In the genomic region with DNA sequence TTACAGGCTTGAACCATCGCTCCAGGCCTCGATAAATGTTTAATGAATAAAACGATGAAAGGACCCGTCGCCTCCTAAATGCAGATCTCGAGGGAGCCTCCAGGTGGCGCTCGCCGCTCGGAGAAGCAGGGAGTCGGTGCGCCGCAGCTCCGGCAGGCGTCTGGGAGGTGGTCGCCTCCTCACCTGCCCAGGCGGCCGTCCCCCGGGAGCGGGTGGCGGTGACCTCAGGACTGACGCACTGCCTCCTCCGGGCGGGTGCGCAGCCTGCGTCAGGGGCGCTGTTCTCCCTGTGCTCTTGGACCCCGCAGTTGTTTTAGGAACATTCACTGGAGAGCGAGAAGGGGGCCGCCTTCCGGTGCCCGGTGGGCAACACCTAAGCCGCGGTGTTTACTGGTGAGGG, we compare ENCODE assay signal across 8 cellular contexts. TPM values are rescaled to one million over a fixed set of nuclear protein-coding genes. Genes with fewer than 3 reads are reported as not detected.
DNase-seq lines count a peak whose midpoint lies in the region; ATAC-seq and TF ChIP-seq lines count a peak whose summit lies in the region.

No MANE protein-coding gene starts in this region.

- H3K4me3 ChIP-seq in Peyer's patch, result peak overlapping the region; percentile 2 to 54 (median 32)
- H3K4me3 ChIP-seq in suprapubic skin, result peak overlapping the region; percentile 31

- peak; percentile 62 to 92 (median 86) for TF ChIP-seq CTCF in Peyer's patch (IDR thresholded peaks at IDR 0.05)
- TF ChIP-seq CTCF in suprapubic skin (IDR thresholded peaks at IDR 0.05), result peak in 1 of 2 donors; percentile 66

- ATAC-seq in HG03097 (IDR thresholded peaks at IDR 0.05; ENCODE audit: low FRiP score, unreplicated experiment), result no peak

- H3K4me1 ChIP-seq in Peyer's patch (no peaks in the 10 kb centered on the region), suprapubic skin (peaks cover 4% of the 10 kb centered on the region)

- H3K36me3 ChIP-seq in Peyer's patch (no peaks in the 10 kb centered on the region), suprapubic skin (no peaks in the 10 kb centered on the region)

- TF ChIP-seq POLR2A in Peyer's patch (IDR thresholded peaks at IDR 0.05) (no peak), suprapubic skin (IDR thresholded peaks at IDR 0.05) (no peak)

- H3K27me3 ChIP-seq in Peyer's patch (no peaks in the 10 kb centered on the region), suprapubic skin (peaks cover 7% of the 10 kb centered on the region)

- WGBS in suprapubic skin, result 5% methylated on average over 16 of the region's 34 CpGs

- TF ChIP-seq EP300 in suprapubic skin (IDR thresholded peaks at IDR 0.05), result no peak

- H3K9me3 ChIP-seq in Peyer's patch (no peaks in the 10 kb centered on the region), suprapubic skin (no peaks in the 10 kb centered on the region)

- peak; percentile 11 for DNase-seq in GDM1 (lab: John Stamatoyannopoulos, UW)
- DNase-seq in HUDEP-2 (lab: John Stamatoyannopoulos, UW; ENCODE audit: unreplicated experiment in 76 of 76), result peak in 51 of 76 experiments; percentile 1 to 73 (median 36)
- peak; percentile 52 to 80 (median 80) for DNase-seq in Peyer's patch
- peak; percentile 20 to 67 (median 50) for DNase-seq in activated naive CD4-positive, alpha-beta T cell (lab: John Stamatoyannopoulos, UW)
- peak; percentile 38 for DNase-seq in globus pallidus (ENCODE audit: low spot score)
- peak; percentile 26 for DNase-seq in occipital lobe (lab: John Stamatoyannopoulos, UW)
- DNase-seq in suprapubic skin (ENCODE audit: low spot score in 2 of 2), result no peak

- H3K27ac ChIP-seq in Peyer's patch, result no peak overlapping the region
- H3K27ac ChIP-seq in suprapubic skin, result no peak overlapping the region

RNA-seq across cellular contexts. Expression of gene POLE4, which starts 38.6 kb away (rescaled TPM):
- total RNA-seq in Peyer's patch, result 10 to 100 TPM; 20.1 to 46.2 (median 23.6) TPM
- 16.5 TPM for total RNA-seq in occipital lobe
- total RNA-seq in suprapubic skin, result 10 to 100 TPM in 3 of 4 donors, 1 to 10 TPM in 1; 5.7 to 20.0 (median 13.8) TPM

Comparison
In these comparisons a context has a peak if more than half of its experiments do, and no peak if none do; other contexts are left out.
1. DNase-seq: peak in GDM1 (single experiment), HUDEP-2 (51 of 76), Peyer's patch (3 of 3), activated naive CD4-positive, alpha-beta T cell (4 of 4), globus pallidus (single experiment) and occipital lobe (single experiment); none in suprapubic skin (0 of 2).